1 cellular context compared by ENCODE assay signal in genomic region chr6:5081182-5081581, GRCh38.
A peak's percentile ranks its signal among the peaks of the same experiment; 100 is the strongest.
TF ChIP-seq lines count a peak whose summit lies in the region.

No MANE protein-coding gene starts in this region.

TF ChIP-seq in HepG2, 621 proteins besides CTCF, POLR2A, EP300 and RAD21:
- TF ChIP-seq USF2 (IDR thresholded peaks at IDR 0.05; ENCODE audit: low read depth, low read length) (no peak), USF2 (CRISPR knock-in tag; IDR thresholded peaks at IDR 0.05; ENCODE audit: borderline replicate concordance) (no peak), EED (CRISPR knock-in tag; IDR thresholded peaks at IDR 0.05) (0 out of 2 replicates have a peak, but pooled peaks have one; percentile 27), ZNF850 (CRISPR knock-in tag; conservative IDR thresholded peaks at IDR 0.05) (no peak; the same call in 1 of the 2 replicates), FLYWCH1 (CRISPR knock-in tag; IDR thresholded peaks at IDR 0.05) (no peak), ZNF609 (CRISPR knock-in tag; IDR thresholded peaks at IDR 0.05; ENCODE audit: borderline replicate concordance) (0 out of 2 replicates have a peak, but pooled peaks have one; percentile 11), ZFP36L1 (CRISPR knock-in tag; IDR thresholded peaks at IDR 0.05) (0 out of 2 replicates have a peak, but pooled peaks have one; percentile 5), DMAP1 (CRISPR knock-in tag; IDR thresholded peaks at IDR 0.05) (no peak), ZNF761 (CRISPR knock-in tag; conservative IDR thresholded peaks at IDR 0.05) (no peak), ARNTL (CRISPR knock-in tag; IDR thresholded peaks at IDR 0.05) (0 out of 2 replicates have a peak, but pooled peaks have one; percentile 41), ZNF441 (CRISPR knock-in tag; IDR thresholded peaks at IDR 0.05; ENCODE audit: borderline replicate concordance) (peak; percentile 13; the same call in 1 of the 2 replicates), TBX2 (CRISPR knock-in tag; IDR thresholded peaks at IDR 0.05; ENCODE audit: borderline replicate concordance) (no peak), HMGXB4 (CRISPR knock-in tag; IDR thresholded peaks at IDR 0.05; ENCODE audit: borderline replicate concordance in 1 of 2, low read depth in 1 of 2) (peak in 1 of 2 experiments; percentile 24; a peak in 2 of 4 replicates), ZNF510 (CRISPR knock-in tag; IDR thresholded peaks at IDR 0.05; ENCODE audit: low read depth) (0 out of 2 replicates have a peak, but pooled peaks have one; percentile 66), ZNF562 (CRISPR knock-in tag; IDR thresholded peaks at IDR 0.05; ENCODE audit: borderline replicate concordance) (no peak), ZNF784 (CRISPR knock-in tag; IDR thresholded peaks at IDR 0.05; ENCODE audit: borderline replicate concordance) (0 out of 2 replicates have a peak, but pooled peaks have one; percentile 25), SP4 (CRISPR knock-in tag; IDR thresholded peaks at IDR 0.05) (0 out of 2 replicates have a peak, but pooled peaks have one; percentile 8), TBP (CRISPR knock-in tag; IDR thresholded peaks at IDR 0.05) (no peak), ZNF639 (CRISPR knock-in tag; conservative IDR thresholded peaks at IDR 0.05) (no peak), ZNF879 (CRISPR knock-in tag; IDR thresholded peaks at IDR 0.05) (no peak), SAP130 (CRISPR knock-in tag; IDR thresholded peaks at IDR 0.05; ENCODE audit: low read depth) (0 out of 2 replicates have a peak, but pooled peaks have one; percentile 10), ELF1 (CRISPR knock-in tag; IDR thresholded peaks at IDR 0.05) (no peak), TOE1 (CRISPR knock-in tag; IDR thresholded peaks at IDR 0.05) (no peak), SOX6 (IDR thresholded peaks at IDR 0.05) (no peak), SOX6 (CRISPR knock-in tag; IDR thresholded peaks at IDR 0.05) (peak; percentile 5; the same call in 1 of the 2 replicates), ZNF607 (CRISPR knock-in tag; IDR thresholded peaks at IDR 0.05; ENCODE audit: borderline replicate concordance) (peak; percentile 17; the same call in 1 of the 2 replicates), SALL1 (CRISPR knock-in tag; IDR thresholded peaks at IDR 0.05) (peak; percentile 38; the same call in 1 of the 2 replicates), ZNF383 (CRISPR knock-in tag; IDR thresholded peaks at IDR 0.05; ENCODE audit: borderline replicate concordance) (0 out of 2 replicates have a peak, but pooled peaks have one; percentile 38), KDM5A (IDR thresholded peaks at IDR 0.05; ENCODE audit: borderline replicate concordance, low read length) (no peak; the same call in 1 of the 2 replicates), SPEN (CRISPR knock-in tag; IDR thresholded peaks at IDR 0.05; ENCODE audit: low read depth) (no peak), MAF1 (CRISPR knock-in tag; IDR thresholded peaks at IDR 0.05; ENCODE audit: borderline replicate concordance) (no peak), ZNF704 (CRISPR knock-in tag; IDR thresholded peaks at IDR 0.05; ENCODE audit: borderline replicate concordance) (no peak), ZNF253 (CRISPR knock-in tag; IDR thresholded peaks at IDR 0.05; ENCODE audit: borderline replicate concordance) (no peak), MYC (CRISPR knock-in tag; IDR thresholded peaks at IDR 0.05; ENCODE audit: borderline replicate concordance) (0 out of 2 replicates have a peak, but pooled peaks have one; percentile 27)
- TF ChIP-seq, protein P1, sequence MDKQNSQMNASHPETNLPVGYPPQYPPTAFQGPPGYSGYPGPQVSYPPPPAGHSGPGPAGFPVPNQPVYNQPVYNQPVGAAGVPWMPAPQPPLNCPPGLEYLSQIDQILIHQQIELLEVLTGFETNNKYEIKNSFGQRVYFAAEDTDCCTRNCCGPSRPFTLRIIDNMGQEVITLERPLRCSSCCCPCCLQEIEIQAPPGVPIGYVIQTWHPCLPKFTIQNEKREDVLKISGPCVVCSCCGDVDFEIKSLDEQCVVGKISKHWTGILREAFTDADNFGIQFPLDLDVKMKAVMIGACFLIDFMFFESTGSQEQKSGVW (CRISPR knock-in tag; IDR thresholded peaks at IDR 0.05; ENCODE audit: borderline replicate concordance): no peak
